ENCODE assay signal across 1 cellular context in genomic region chr12:25469368-25469767, GRCh38.
TF ChIP-seq lines count a peak whose summit lies in the region.

No MANE protein-coding gene starts in this region.

TF ChIP-seq in IMR-90, 13 proteins besides CTCF, POLR2A, EP300 and RAD21 (continued from another document):
- TF ChIP-seq USF2 (IDR thresholded peaks at IDR 0.05; ENCODE audit: low read depth, low read length) (no peak), MXI1 (IDR thresholded peaks at IDR 0.05; ENCODE audit: borderline replicate concordance, low read depth, low read length) (no peak)
TF ChIP-seq in IMR-90: peak in this region for 0.
